22 cellular contexts compared by ENCODE assay signal in the genomic region with DNA sequence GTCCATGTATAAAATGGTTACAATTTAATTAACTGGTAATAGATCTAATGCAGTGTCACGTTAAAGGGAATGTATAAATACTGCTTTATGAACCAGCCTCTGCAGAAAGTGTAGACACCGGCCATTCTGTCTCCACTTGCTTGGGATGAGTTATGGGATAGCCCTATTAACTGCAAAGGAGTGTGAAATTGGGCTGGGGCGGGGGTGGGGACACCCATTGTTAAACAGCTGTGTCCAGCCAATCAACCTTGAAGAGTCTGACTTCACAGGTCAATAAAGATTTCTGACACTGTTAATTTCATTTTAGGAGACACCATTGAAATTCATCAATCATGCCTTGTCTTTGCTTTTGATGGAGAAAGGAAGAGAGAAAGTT.
"Had no signal": no experiment of that assay in that cellular context is flagged by ENCODE, and none has a peak within 500 bp of the region (broad histone marks: within the 10 kb centered on the region; RNA-seq: fewer than 3 reads in every experiment).

No MANE protein-coding gene starts in this region.

- H3K4me1 Mint-ChIP-seq: activated CD4-positive, alpha-beta T cell treated with anti-CD3 and anti-CD28 coated beads, Interleukin-2, amount 10 ng/mL, durations not matched to agents 24 days and 14 days had no signal

- H3K27ac Mint-ChIP-seq: activated B cell treated with CpG ODN at 0.5 μM for 24 hours; activated CD4-positive, alpha-beta T cell treated with anti-CD3 and anti-CD28 coated beads, Interleukin-2, amount 10 ng/mL, durations not matched to agents 24 days and 14 days; activated CD8-positive, alpha-beta memory T cell treated with anti-CD3 and anti-CD28 coated beads, Interleukin-2, amount 10 ng/mL, durations not matched to agents 7 days and 5 days; activated naive CD4-positive, alpha-beta T cell treated with anti-CD3 and anti-CD28 coated beads, Interleukin-2, amount 50 U/mL, for 72 hours; activated naive CD8-positive, alpha-beta T cell treated with anti-CD3 and anti-CD28 coated beads, Interleukin-2, amount 50 U/mL, for 24 hours; activated T-cell treated with anti-CD3 and anti-CD28 coated beads, Interleukin-2, amount 50 U/mL, for 24 hours; activated T-helper 1 cell treated with anti-CD3 and anti-CD28 coated beads, Interleukin-12 subunit alpha, Interleukin-12 subunit beta, Interleukin-2, Interleukin-4 antibody, amounts not matched to agents 30 ng/mL and 10 ng/mL and 1 ng/mL, durations not matched to agents 14 hours and 24 hours and 36 hours; T-helper 1 cell treated with Interleukin-12 subunit alpha and Interleukin-12 subunit beta and Interleukin-4 antibody, amounts not matched to agents 30 μg/mL and 1 μg/mL, for 36 hours had no signal

- H3K9me3 Mint-ChIP-seq: activated B cell treated with CpG ODN at 0.5 μM for 24 hours; activated CD4-positive, alpha-beta T cell treated with anti-CD3 and anti-CD28 coated beads, Interleukin-2, amount 10 ng/mL, durations not matched to agents 24 days and 14 days; activated naive CD4-positive, alpha-beta T cell treated with anti-CD3 and anti-CD28 coated beads, Interleukin-2, amount 50 U/mL, for 72 hours; activated naive CD8-positive, alpha-beta T cell treated with anti-CD3 and anti-CD28 coated beads, Interleukin-2, amount 50 U/mL, for 24 hours; activated T-cell treated with anti-CD3 and anti-CD28 coated beads, Interleukin-2, amount 50 U/mL, for 24 hours; activated T-helper 1 cell treated with anti-CD3 and anti-CD28 coated beads, Interleukin-12 subunit alpha, Interleukin-12 subunit beta, Interleukin-2, Interleukin-4 antibody, amounts not matched to agents 30 ng/mL and 10 ng/mL and 1 ng/mL, durations not matched to agents 14 hours and 24 hours and 36 hours; T-helper 1 cell treated with Interleukin-12 subunit alpha and Interleukin-12 subunit beta and Interleukin-4 antibody, amounts not matched to agents 30 μg/mL and 1 μg/mL, for 36 hours had no signal

- ATAC-seq: activated CD8-positive, alpha-beta memory T cell treated with anti-CD3 and anti-CD28 coated beads, Interleukin-2, amount 10 ng/mL, durations not matched to agents 7 days and 5 days; activated naive CD4-positive, alpha-beta T cell treated with anti-CD3 and anti-CD28 coated beads, Interleukin-2, amount 50 U/mL, for 72 hours; activated naive CD8-positive, alpha-beta T cell treated with anti-CD3 and anti-CD28 coated beads, Interleukin-2, amount 50 U/mL, for 24 hours had no signal

- H3K4me3 Mint-ChIP-seq: activated B cell treated with CpG ODN at 0.5 μM for 24 hours; activated CD4-positive, alpha-beta T cell treated with anti-CD3 and anti-CD28 coated beads, Interleukin-2, amount 10 ng/mL, durations not matched to agents 24 days and 14 days; activated CD8-positive, alpha-beta memory T cell treated with anti-CD3 and anti-CD28 coated beads, Interleukin-2, amount 10 ng/mL, durations not matched to agents 7 days and 5 days; activated naive CD8-positive, alpha-beta T cell treated with anti-CD3 and anti-CD28 coated beads, Interleukin-2, amount 50 U/mL, for 24 hours; activated T-cell treated with anti-CD3 and anti-CD28 coated beads, Interleukin-2, amount 50 U/mL, for 24 hours; activated T-helper 1 cell treated with anti-CD3 and anti-CD28 coated beads, Interleukin-12 subunit alpha, Interleukin-12 subunit beta, Interleukin-2, Interleukin-4 antibody, amounts not matched to agents 30 ng/mL and 10 ng/mL and 1 ng/mL, durations not matched to agents 14 hours and 24 hours and 36 hours; T-helper 1 cell treated with Interleukin-12 subunit alpha and Interleukin-12 subunit beta and Interleukin-4 antibody, amounts not matched to agents 30 μg/mL and 1 μg/mL, for 36 hours had no signal

- H3K27me3 Mint-ChIP-seq: activated B cell treated with CpG ODN at 0.5 μM for 24 hours; activated CD4-positive, alpha-beta T cell treated with anti-CD3 and anti-CD28 coated beads, Interleukin-2, amount 10 ng/mL, durations not matched to agents 24 days and 14 days; activated CD8-positive, alpha-beta memory T cell treated with anti-CD3 and anti-CD28 coated beads, Interleukin-2, amount 10 ng/mL, durations not matched to agents 7 days and 5 days; activated naive CD8-positive, alpha-beta T cell treated with anti-CD3 and anti-CD28 coated beads, Interleukin-2, amount 50 U/mL, for 24 hours; activated T-cell treated with anti-CD3 and anti-CD28 coated beads, Interleukin-2, amount 50 U/mL, for 24 hours had no signal

- DNase-seq: activated B cell treated with CpG ODN at 0.5 μM for 24 hours; activated CD4-positive, alpha-beta T cell treated with anti-CD3 and anti-CD28 coated beads for 1 hour; activated CD4-positive, alpha-beta T cell treated with anti-CD3 and anti-CD28 coated beads, Interleukin-2, amount 50 U/mL, for 48 hours; activated CD8-positive, alpha-beta memory T cell treated with anti-CD3 and anti-CD28 coated beads, Interleukin-2, amount 10 ng/mL, durations not matched to agents 7 days and 5 days; activated effector memory CD4-positive, alpha-beta T cell treated with Interleukin-2 at 50 U/mL for 16 hours; activated naive CD4-positive, alpha-beta T cell treated with Interleukin-2 at 50 U/mL for 16 hours; activated naive CD8-positive, alpha-beta T cell treated with anti-CD3 and anti-CD28 coated beads, Interleukin-2, amount 50 U/mL, for 24 hours; activated T-cell treated with anti-CD3 and anti-CD28 coated beads, Interleukin-2, amount 50 U/mL, for 24 hours; amniotic stem cell; IMR-90; Kasumi-1; KBM-7; NCI-H1105 treated with DMSO at 0.1 percent for 48 hours; NCI-H1436 treated with DMSO at 0.1 percent for 48 hours; NCI-H187; NCI-H2081; NCI-H748 treated with DMSO at 0.1 percent for 48 hours; SIG-M5 had no signal
